ENCODE assay signal across 6 cellular contexts in genomic region chr11:64359712-64360402, GRCh38. TPM values are rescaled to one million over a fixed set of nuclear protein-coding genes. Genes with fewer than 3 reads are reported as not detected.
DNase-seq lines count a peak whose midpoint lies in the region; ATAC-seq and TF ChIP-seq lines count a peak whose summit lies in the region.

No MANE protein-coding gene starts in this region.

- no peaks in the 10 kb centered on the region for H3K9me3 Mint-ChIP-seq in activated T-cell treated with anti-CD3 and anti-CD28 coated beads, Interleukin-2, amount 50 U/mL, for 72 hours

- no peaks in the 10 kb centered on the region for H3K9me3 ChIP-seq in HEK293 (ENCODE audit: control insufficient read depth, insufficient read depth, low read depth, low read length)

- CTCF ChIA-PET in HEK293 (lab: Yijun Ruan, JAX): interaction anchor here (0.7 to 7.8 kb wide), 6 partner anchors 16 to 289 kb away, joined by 3 to 81 read pairs (median 4); partner anchors contain the start of genes PRDX5 and TRMT112

- H3K27ac ChIP-seq in HEK293 (ENCODE audit: extremely low read depth, low read depth, low read length): no peak overlapping the region; the same call in 1 of the 2 replicates

- H3K4me1 Mint-ChIP-seq in activated T-cell treated with anti-CD3 and anti-CD28 coated beads, Interleukin-2, amount 50 U/mL, for 72 hours (ENCODE audit: low read depth): peaks cover 52% of the 10 kb centered on the region

- peak overlapping the region; percentile 83 for H3K4me3 ChIP-seq in HEK293 (ENCODE audit: low read depth, low read length)

- POLR2A ChIA-PET in HEK293 (lab: Yijun Ruan, JAX): interaction anchor here (0.7 to 1.8 kb wide), 2 partner anchors 42 to 89 kb away, joined by 3 to 14 read pairs; partner anchors contain the start of genes PRDX5 and TRMT112

- H3K4me3 Mint-ChIP-seq in activated T-cell treated with anti-CD3 and anti-CD28 coated beads, Interleukin-2, amount 50 U/mL, for 72 hours: peak overlapping the region; percentile 86 to 92

- H3K36me3 ChIP-seq in HEK293 (ENCODE audit: control insufficient read depth in 2 of 2, insufficient read depth in 1 of 2, low read length in 2 of 2): peaks cover 0 to 40% of the 10 kb centered on the region in 2 experiments; a peak in 2 of 3 replicates

- TF ChIP-seq CTCF in HEK293 (tag by site-specific recombination; IDR thresholded peaks at IDR 0.05): no peak

- DNase-seq in activated T-cell treated with anti-CD3 and anti-CD28 coated beads, Interleukin-2, amount 50 U/mL, for 72 hours: peak; percentile 27 to 48
- DNase-seq in left kidney (ENCODE audit: low read depth, low spot score) (peak; percentile 77), NCI-H146 treated with DMSO at 0.1 percent for 48 hours (lab: John Stamatoyannopoulos, UW; ENCODE audit: unreplicated experiment) (no peak)
- no peak for DNase-seq in stimulated activated CD4-positive, alpha-beta T cell treated with anti-CD3 and anti-CD28 coated beads, Interleukin-4, amount 100 ng/mL, for 24 hours

- peak overlapping the region; percentile 79 for H3K27ac Mint-ChIP-seq in activated T-cell treated with anti-CD3 and anti-CD28 coated beads, Interleukin-2, amount 50 U/mL, for 72 hours

- no peak for ATAC-seq in activated T-cell treated with anti-CD3 and anti-CD28 coated beads, Interleukin-2, amount 50 U/mL, for 72 hours (replicated peaks in 1 of 2)
- no peak for ATAC-seq in GM19455 (IDR thresholded peaks at IDR 0.05; ENCODE audit: unreplicated experiment)

- H3K36me3 Mint-ChIP-seq in activated T-cell treated with anti-CD3 and anti-CD28 coated beads, Interleukin-2, amount 50 U/mL, for 72 hours (ENCODE audit: insufficient read depth in 2 of 2): peaks cover 0 to 2% of the 10 kb centered on the region in 2 donors

- no peaks in the 10 kb centered on the region; the same call in 1 of the 2 replicates for H3K4me1 ChIP-seq in HEK293 (ENCODE audit: control insufficient read depth, insufficient read depth, low read length)

- no peaks in the 10 kb centered on the region for H3K27me3 Mint-ChIP-seq in activated T-cell treated with anti-CD3 and anti-CD28 coated beads, Interleukin-2, amount 50 U/mL, for 72 hours (ENCODE audit: low read depth)

TF ChIP-seq in HEK293, 187 proteins besides CTCF, POLR2A, EP300 and RAD21 (continues in another document):
- TF ChIP-seq ZNF132 (tag by site-specific recombination; IDR thresholded peaks at IDR 0.05; ENCODE audit: borderline replicate concordance): no peak
- TF ChIP-seq PATZ1 (tag by site-specific recombination; IDR thresholded peaks at IDR 0.05): peak; percentile 10; the same call in 1 of the 2 replicates
- no peak for TF ChIP-seq ZNF155 (tag by site-specific recombination; IDR thresholded peaks at IDR 0.05)
- TF ChIP-seq EGR2 (tag by site-specific recombination; IDR thresholded peaks at IDR 0.05; ENCODE audit: low read depth): 0 out of 2 replicates have a peak, but pooled peaks have one; percentile 12
- TF ChIP-seq ZNF292 (tag by site-specific recombination; IDR thresholded peaks at IDR 0.05; ENCODE audit: borderline replicate concordance, low read depth): no peak
- TF ChIP-seq ZNF660 (tag by site-specific recombination; IDR thresholded peaks at IDR 0.05): no peak
- no peak for TF ChIP-seq ZSCAN30 (tag by site-specific recombination; IDR thresholded peaks at IDR 0.05)
- no peak for TF ChIP-seq ZNF654 (tag by site-specific recombination; IDR thresholded peaks at IDR 0.05; ENCODE audit: low read depth)
- TF ChIP-seq KLF10 (tag by site-specific recombination; IDR thresholded peaks at IDR 0.05): no peak
- no peak for TF ChIP-seq ZNF639 (tag by site-specific recombination; IDR thresholded peaks at IDR 0.05)
- TF ChIP-seq ZNF391 (tag by site-specific recombination; IDR thresholded peaks at IDR 0.05; ENCODE audit: borderline replicate concordance, low read depth): no peak
- TF ChIP-seq ZNF76 (tag by site-specific recombination; IDR thresholded peaks at IDR 0.05; ENCODE audit: borderline replicate concordance, low read depth): no peak
- TF ChIP-seq ZNF10 (tag by site-specific recombination; IDR thresholded peaks at IDR 0.05): no peak
- TF ChIP-seq ZNF398 (tag by site-specific recombination; IDR thresholded peaks at IDR 0.05): no peak
- TF ChIP-seq ZNF239 (tag by site-specific recombination; IDR thresholded peaks at IDR 0.05): no peak
- no peak for TF ChIP-seq ZNF223 (tag by site-specific recombination; IDR thresholded peaks at IDR 0.05)
- no peak for TF ChIP-seq ZNF629 (tag by site-specific recombination; IDR thresholded peaks at IDR 0.05)
- TF ChIP-seq ZNF623 (tag by site-specific recombination; IDR thresholded peaks at IDR 0.05): no peak
- TF ChIP-seq ZNF146 (tag by site-specific recombination; IDR thresholded peaks at IDR 0.05): no peak
- no peak for TF ChIP-seq ZNF394 (tag by site-specific recombination; IDR thresholded peaks at IDR 0.05; ENCODE audit: borderline replicate concordance)
- TF ChIP-seq HOXC10 (CRISPR knock-in tag; IDR thresholded peaks at IDR 0.05): no peak

RNA-seq across cellular contexts. Expression of gene RPS6KA4, which starts 0.9 kb away (rescaled TPM):
- 10 to 100 TPM; 16.6 to 18.4 TPM for total RNA-seq in activated T-cell treated with anti-CD3 and anti-CD28 coated beads, Interleukin-2, amount 50 U/mL, for 72 hours

RNA-seq across cellular contexts. Expression of gene CCDC88B, which starts 19.9 kb away (rescaled TPM):
- total RNA-seq in activated T-cell treated with anti-CD3 and anti-CD28 coated beads, Interleukin-2, amount 50 U/mL, for 72 hours: 100 to 1,000 TPM; 119 to 126 TPM

RNA-seq across cellular contexts. Expression of gene PRDX5, which starts 41.9 kb away (rescaled TPM):
- 100 to 1,000 TPM; 134 to 138 TPM for total RNA-seq in activated T-cell treated with anti-CD3 and anti-CD28 coated beads, Interleukin-2, amount 50 U/mL, for 72 hours

RNA-seq across cellular contexts. Expression of gene TRMT112, which starts 42.5 kb away (rescaled TPM):
- total RNA-seq in activated T-cell treated with anti-CD3 and anti-CD28 coated beads, Interleukin-2, amount 50 U/mL, for 72 hours: 100 to 1,000 TPM; 145 to 154 TPM

RNA-seq across cellular contexts. Expression of gene ESRRA, which starts 54.5 kb away (rescaled TPM):
- total RNA-seq in activated T-cell treated with anti-CD3 and anti-CD28 coated beads, Interleukin-2, amount 50 U/mL, for 72 hours: 10 to 100 TPM; 40.5 to 42.4 TPM

Comparison
In these comparisons a context has a peak if more than half of its experiments do, and no peak if none do; other contexts are left out.
1. DNase-seq: peak in activated T-cell treated with anti-CD3 and anti-CD28 coated beads, Interleukin-2, amount 50 U/mL, for 72 hours (2 of 2) and left kidney (single experiment); none in NCI-H146 treated with DMSO at 0.1 percent for 48 hours (single experiment) and stimulated activated CD4-positive, alpha-beta T cell treated with anti-CD3 and anti-CD28 coated beads, Interleukin-4, amount 100 ng/mL, for 24 hours (single experiment).